In the genomic region with DNA sequence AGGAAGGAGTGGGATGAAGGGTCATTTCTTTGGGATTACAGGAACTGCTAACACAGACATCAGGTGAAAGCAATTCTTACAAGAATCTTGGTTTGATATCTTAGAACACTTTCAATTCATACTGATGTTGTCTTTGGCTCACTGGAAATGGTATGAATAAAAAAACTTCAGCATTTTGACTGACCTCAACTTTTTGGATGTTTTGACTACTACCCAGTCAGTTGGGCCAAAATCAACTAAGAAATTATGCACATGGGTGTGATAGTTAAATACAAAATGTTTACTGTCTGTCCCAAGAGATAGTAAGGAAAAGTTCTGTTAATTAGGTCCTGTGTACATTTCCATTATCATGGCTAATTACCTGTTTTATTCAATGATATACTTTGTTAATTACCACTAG, we compare ENCODE assay signal across 35 cellular contexts.
"Had no signal": no experiment of that assay in that cellular context is flagged by ENCODE, and none has a peak within 500 bp of the region (broad histone marks: within the 10 kb centered on the region; RNA-seq: fewer than 3 reads in every experiment).

No MANE protein-coding gene starts in this region.

- H3K27ac Mint-ChIP-seq: activated CD4-positive, alpha-beta memory T cell treated with anti-CD3 and anti-CD28 coated beads, Interleukin-2, amount 10 ng/mL, durations not matched to agents 7 days and 5 days; activated CD4-positive, alpha-beta T cell treated with anti-CD3 and anti-CD28 coated beads for 36 hours; activated CD4-positive, alpha-beta T cell treated with anti-CD3 and anti-CD28 coated beads, Interleukin-2, amount 10 ng/mL, durations not matched to agents 7 days and 5 days; activated CD8-positive, alpha-beta memory T cell treated with anti-CD3 and anti-CD28 coated beads, Interleukin-2, amount 10 ng/mL, durations not matched to agents 7 days and 5 days; activated CD8-positive, alpha-beta T cell treated with anti-CD3 and anti-CD28 coated beads, Interleukin-2, amount 10 ng/mL, durations not matched to agents 7 days and 5 days; activated naive CD4-positive, alpha-beta T cell treated with anti-CD3 and anti-CD28 coated beads, Interleukin-2, amount 10 ng/mL, durations not matched to agents 7 days and 5 days; activated naive CD4-positive, alpha-beta T cell treated with anti-CD3 and anti-CD28 coated beads, Interleukin-2, amount 50 U/mL, for 24 hours; activated naive CD8-positive, alpha-beta T cell; activated naive CD8-positive, alpha-beta T cell treated with anti-CD3 and anti-CD28 coated beads, Interleukin-2, amount 10 ng/mL, durations not matched to agents 7 days and 5 days; activated naive CD8-positive, alpha-beta T cell treated with anti-CD3 and anti-CD28 coated beads, Interleukin-2, amount 50 U/mL, for 24 hours; activated T-cell treated with anti-CD3 and anti-CD28 coated beads, Interleukin-2, amount 50 U/mL, for 24 hours; activated T-helper 2 cell treated with anti-CD3 and anti-CD28 coated beads, Interferon-gamma antibody, Interleukin-2, Interleukin-4, amounts not matched to agents 10 μg/mL and 5 μg/mL and 100 μg/mL, durations not matched to agents 14 hours and 24 hours and 36 hours; T-helper 1 cell treated with Interleukin-12 subunit alpha and Interleukin-12 subunit beta and Interleukin-4 antibody, amounts not matched to agents 30 μg/mL and 1 μg/mL, for 36 hours; T-helper 2 cell treated with Interferon-gamma antibody and Interleukin-4, amounts not matched to agents 5 μg/mL and 100 μg/mL, for 36 hours; WTC11 had no signal

- H3K36me3 Mint-ChIP-seq: activated CD8-positive, alpha-beta memory T cell treated with anti-CD3 and anti-CD28 coated beads, Interleukin-2, amount 10 ng/mL, durations not matched to agents 7 days and 5 days; activated naive CD4-positive, alpha-beta T cell treated with anti-CD3 and anti-CD28 coated beads, Interleukin-2, amount 10 ng/mL, durations not matched to agents 7 days and 5 days; activated naive CD4-positive, alpha-beta T cell treated with anti-CD3 and anti-CD28 coated beads, Interleukin-2, amount 50 U/mL, for 24 hours; activated naive CD8-positive, alpha-beta T cell; activated naive CD8-positive, alpha-beta T cell treated with anti-CD3 and anti-CD28 coated beads, Interleukin-2, amount 10 ng/mL, durations not matched to agents 7 days and 5 days; WTC11 had no signal

- H3K9me3 Mint-ChIP-seq: activated CD4-positive, alpha-beta memory T cell treated with anti-CD3 and anti-CD28 coated beads, Interleukin-2, amount 10 ng/mL, durations not matched to agents 7 days and 5 days; activated CD4-positive, alpha-beta T cell treated with anti-CD3 and anti-CD28 coated beads, Interleukin-2, amount 10 ng/mL, durations not matched to agents 7 days and 5 days; activated naive CD4-positive, alpha-beta T cell treated with anti-CD3 and anti-CD28 coated beads, Interleukin-2, amount 10 ng/mL, durations not matched to agents 7 days and 5 days; activated naive CD4-positive, alpha-beta T cell treated with anti-CD3 and anti-CD28 coated beads, Interleukin-2, amount 50 U/mL, for 24 hours; activated naive CD8-positive, alpha-beta T cell treated with anti-CD3 and anti-CD28 coated beads, Interleukin-2, amount 10 ng/mL, durations not matched to agents 7 days and 5 days; activated naive CD8-positive, alpha-beta T cell treated with anti-CD3 and anti-CD28 coated beads, Interleukin-2, amount 50 U/mL, for 24 hours; activated T-cell treated with anti-CD3 and anti-CD28 coated beads, Interleukin-2, amount 50 U/mL, for 24 hours; activated T-helper 2 cell treated with anti-CD3 and anti-CD28 coated beads, Interferon-gamma antibody, Interleukin-2, Interleukin-4, amounts not matched to agents 10 μg/mL and 5 μg/mL and 100 μg/mL, durations not matched to agents 14 hours and 24 hours and 36 hours; T-helper 1 cell treated with Interleukin-12 subunit alpha and Interleukin-12 subunit beta and Interleukin-4 antibody, amounts not matched to agents 30 μg/mL and 1 μg/mL, for 36 hours; T-helper 2 cell treated with Interferon-gamma antibody and Interleukin-4, amounts not matched to agents 5 μg/mL and 100 μg/mL, for 36 hours had no signal

- DNase-seq: activated CD4-positive, alpha-beta memory T cell treated with anti-CD3 and anti-CD28 coated beads, Interleukin-2, amount 10 ng/mL, durations not matched to agents 7 days and 5 days; activated CD4-positive, alpha-beta T cell treated with anti-CD3 and anti-CD28 coated beads for 1 hour; activated CD4-positive, alpha-beta T cell treated with anti-CD3 and anti-CD28 coated beads for 36 hours; activated CD4-positive, alpha-beta T cell treated with anti-CD3 and anti-CD28 coated beads for 48 hours; activated CD4-positive, alpha-beta T cell treated with anti-CD3 and anti-CD28 coated beads, Interleukin-2, amount 10 ng/mL, durations not matched to agents 7 days and 5 days; activated CD4-positive, alpha-beta T cell treated with anti-CD3 and anti-CD28 coated beads, Interleukin-2, amount 50 U/mL, for 48 hours; activated CD4-positive, CD25-positive, alpha-beta regulatory T cell; activated CD8-positive, alpha-beta memory T cell treated with anti-CD3 and anti-CD28 coated beads for 24 hours; activated CD8-positive, alpha-beta memory T cell treated with anti-CD3 and anti-CD28 coated beads, Interleukin-2, amount 10 ng/mL, durations not matched to agents 7 days and 5 days; activated CD8-positive, alpha-beta memory T cell treated with anti-CD3 and anti-CD28 coated beads, Interleukin-2, amount 50 U/mL, for 48 hours; activated CD8-positive, alpha-beta T cell treated with anti-CD3 and anti-CD28 coated beads, Interleukin-2, amount 10 ng/mL, durations not matched to agents 7 days and 5 days; activated effector memory CD4-positive, alpha-beta T cell treated with Interleukin-2 at 50 U/mL for 16 hours; activated gamma-delta T cell; activated naive CD4-positive, alpha-beta T cell treated with anti-CD3 and anti-CD28 coated beads, Interleukin-2, amount 10 ng/mL, durations not matched to agents 7 days and 5 days; activated naive CD4-positive, alpha-beta T cell treated with Interleukin-2 at 50 U/mL for 16 hours; activated naive CD8-positive, alpha-beta T cell treated with anti-CD3 and anti-CD28 coated beads, Interleukin-2, amount 10 ng/mL, durations not matched to agents 7 days and 5 days; activated naive CD8-positive, alpha-beta T cell treated with anti-CD3 and anti-CD28 coated beads, Interleukin-2, amount 50 U/mL, for 24 hours; activated T-cell treated with anti-CD3 and anti-CD28 coated beads, Interleukin-2, amount 50 U/mL, for 24 hours; activated T-cell treated with anti-CD3 and anti-CD28 coated beads, Interleukin-2, amount 50 U/mL, for 48 hours; amygdala; anterior cingulate cortex; body of pancreas; brain microvascular endothelial cell; central memory CD4-positive, alpha-beta T cell; T-helper 1 cell; T-helper 2 cell; T-helper 9 cell; WERI-Rb-1 had no signal

- ATAC-seq: activated CD4-positive, alpha-beta T cell treated with anti-CD3 and anti-CD28 coated beads for 36 hours; activated CD4-positive, CD25-positive, alpha-beta regulatory T cell treated with anti-CD3 and anti-CD28 coated beads, Interleukin-2, amount 50 U/mL, for 24 hours; activated CD8-positive, alpha-beta memory T cell treated with anti-CD3 and anti-CD28 coated beads, Interleukin-2, amount 10 ng/mL, durations not matched to agents 7 days and 5 days; activated CD8-positive, alpha-beta T cell treated with anti-CD3 and anti-CD28 coated beads, Interleukin-2, amount 10 ng/mL, durations not matched to agents 7 days and 5 days; activated naive CD8-positive, alpha-beta T cell treated with anti-CD3 and anti-CD28 coated beads, Interleukin-2, amount 50 U/mL, for 24 hours; body of pancreas; WTC11 had no signal

- H3K4me1 Mint-ChIP-seq: activated CD4-positive, alpha-beta memory T cell treated with anti-CD3 and anti-CD28 coated beads, Interleukin-2, amount 10 ng/mL, durations not matched to agents 7 days and 5 days; activated CD4-positive, alpha-beta T cell treated with anti-CD3 and anti-CD28 coated beads, Interleukin-2, amount 10 ng/mL, durations not matched to agents 7 days and 5 days; activated CD8-positive, alpha-beta memory T cell treated with anti-CD3 and anti-CD28 coated beads, Interleukin-2, amount 10 ng/mL, durations not matched to agents 7 days and 5 days; activated naive CD4-positive, alpha-beta T cell treated with anti-CD3 and anti-CD28 coated beads, Interleukin-2, amount 10 ng/mL, durations not matched to agents 7 days and 5 days; activated naive CD4-positive, alpha-beta T cell treated with anti-CD3 and anti-CD28 coated beads, Interleukin-2, amount 50 U/mL, for 24 hours; activated naive CD8-positive, alpha-beta T cell treated with anti-CD3 and anti-CD28 coated beads, Interleukin-2, amount 10 ng/mL, durations not matched to agents 7 days and 5 days; WTC11 had no signal

- H3K27me3 Mint-ChIP-seq: activated CD4-positive, alpha-beta T cell treated with anti-CD3 and anti-CD28 coated beads, Interleukin-2, amount 10 ng/mL, durations not matched to agents 7 days and 5 days; activated naive CD4-positive, alpha-beta T cell treated with anti-CD3 and anti-CD28 coated beads, Interleukin-2, amount 10 ng/mL, durations not matched to agents 7 days and 5 days; activated naive CD4-positive, alpha-beta T cell treated with anti-CD3 and anti-CD28 coated beads, Interleukin-2, amount 50 U/mL, for 24 hours; activated naive CD8-positive, alpha-beta T cell treated with anti-CD3 and anti-CD28 coated beads, Interleukin-2, amount 10 ng/mL, durations not matched to agents 7 days and 5 days; activated T-cell treated with anti-CD3 and anti-CD28 coated beads, Interleukin-2, amount 50 U/mL, for 24 hours had no signal

- H3K4me3 Mint-ChIP-seq: activated CD4-positive, alpha-beta memory T cell treated with anti-CD3 and anti-CD28 coated beads, Interleukin-2, amount 10 ng/mL, durations not matched to agents 7 days and 5 days; activated CD4-positive, alpha-beta T cell treated with anti-CD3 and anti-CD28 coated beads for 36 hours; activated CD4-positive, alpha-beta T cell treated with anti-CD3 and anti-CD28 coated beads, Interleukin-2, amount 10 ng/mL, durations not matched to agents 7 days and 5 days; activated CD8-positive, alpha-beta memory T cell treated with anti-CD3 and anti-CD28 coated beads, Interleukin-2, amount 10 ng/mL, durations not matched to agents 7 days and 5 days; activated CD8-positive, alpha-beta T cell treated with anti-CD3 and anti-CD28 coated beads, Interleukin-2, amount 10 ng/mL, durations not matched to agents 7 days and 5 days; activated naive CD4-positive, alpha-beta T cell treated with anti-CD3 and anti-CD28 coated beads, Interleukin-2, amount 10 ng/mL, durations not matched to agents 7 days and 5 days; activated naive CD4-positive, alpha-beta T cell treated with anti-CD3 and anti-CD28 coated beads, Interleukin-2, amount 50 U/mL, for 24 hours; activated naive CD8-positive, alpha-beta T cell; activated naive CD8-positive, alpha-beta T cell treated with anti-CD3 and anti-CD28 coated beads, Interleukin-2, amount 10 ng/mL, durations not matched to agents 7 days and 5 days; activated naive CD8-positive, alpha-beta T cell treated with anti-CD3 and anti-CD28 coated beads, Interleukin-2, amount 50 U/mL, for 24 hours; activated T-cell treated with anti-CD3 and anti-CD28 coated beads, Interleukin-2, amount 50 U/mL, for 24 hours; T-helper 1 cell treated with Interleukin-12 subunit alpha and Interleukin-12 subunit beta and Interleukin-4 antibody, amounts not matched to agents 30 μg/mL and 1 μg/mL, for 36 hours; T-helper 2 cell treated with Interferon-gamma antibody and Interleukin-4, amounts not matched to agents 5 μg/mL and 100 μg/mL, for 36 hours; WTC11 had no signal
